Comparison of ENCODE assay signal across 33 cellular contexts in the genomic region with DNA sequence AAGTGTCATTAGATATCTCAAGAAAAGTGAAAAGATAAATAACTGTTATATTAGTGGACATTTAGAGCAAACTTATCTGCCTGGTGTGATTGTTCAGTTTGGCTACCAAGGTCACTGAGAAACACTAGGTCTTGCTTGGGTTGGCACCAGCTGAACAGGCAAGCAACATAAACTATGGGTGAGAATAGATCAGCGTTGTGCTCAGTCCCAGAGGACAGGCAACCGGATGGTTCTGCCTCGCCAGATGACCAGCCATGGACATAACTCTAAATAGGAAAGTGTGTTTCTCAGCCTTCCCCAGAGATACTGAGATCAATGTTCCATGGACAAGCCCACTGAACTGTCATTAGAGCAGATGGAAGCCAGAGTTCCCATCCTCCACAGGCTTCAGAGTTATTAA.
"Had no signal": no experiment of that assay in that cellular context is flagged by ENCODE, and none has a peak within 500 bp of the region (broad histone marks: within the 10 kb centered on the region; RNA-seq: fewer than 3 reads in every experiment).

No MANE protein-coding gene starts in this region.

- H3K4me3 ChIP-seq: adrenal gland, cardiac muscle cell had no signal

- FAIRE-seq: bronchial epithelial cell, TTC549 had no signal

- H3K27ac ChIP-seq: adrenal gland, cardiac muscle cell, VCaP had no signal

- H3K4me1 ChIP-seq: adrenal gland had no signal

- ATAC-seq: activated CD8-positive, alpha-beta T cell treated with anti-CD3 and anti-CD28 coated beads for 36 hours; activated naive CD4-positive, alpha-beta T cell treated with anti-CD3 and anti-CD28 coated beads, Interleukin-2, amount 50 U/mL, for 72 hours; activated T-cell treated with anti-CD3 and anti-CD28 coated beads, Interleukin-2, amount 50 U/mL, for 4 hours; activated T-cell treated with anti-CD3 and anti-CD28 coated beads, Interleukin-2, amount 50 U/mL, for 72 hours; activated T-helper 17 cell treated with anti-CD3 and anti-CD28 coated beads, Interleukin-2, amount 50 U/mL, for 72 hours had no signal

- DNase-seq: activated B cell treated with CpG ODN at 0.5 μM for 24 hours; activated CD4-positive, alpha-beta memory T cell treated with anti-CD3 and anti-CD28 coated beads for 36 hours; activated CD4-positive, alpha-beta T cell treated with anti-CD3 and anti-CD28 coated beads for 4 hours; activated CD4-positive, alpha-beta T cell treated with anti-CD3 and anti-CD28 coated beads, Interleukin-2, amount 10 ng/mL, durations not matched to agents 24 days and 14 days; activated CD4-positive, alpha-beta T cell treated with anti-CD3 and anti-CD28 coated beads, Interleukin-2, amount 50 U/mL, for 1 hour; activated CD4-positive, alpha-beta T cell treated with anti-CD3 and anti-CD28 coated beads, Interleukin-2, amount 50 U/mL, for 4 hours; activated CD4-positive, CD25-positive, alpha-beta regulatory T cell treated with anti-CD3 and anti-CD28 coated beads, Interleukin-2, amount 50 U/mL, for 72 hours; activated CD8-positive, alpha-beta memory T cell treated with anti-CD3 and anti-CD28 coated beads, Interleukin-2, amount 50 U/mL, for 4 hours; activated CD8-positive, alpha-beta T cell treated with anti-CD3 and anti-CD28 coated beads for 36 hours; activated effector memory CD4-positive, alpha-beta T cell treated with anti-CD3 and anti-CD28 coated beads, Interleukin-2, amount 50 U/mL, for 16 hours; activated gamma-delta T cell treated with Interleukin-2 at 50 U/mL for 16 hours; activated naive CD4-positive, alpha-beta T cell; activated naive CD4-positive, alpha-beta T cell treated with anti-CD3 and anti-CD28 coated beads for 36 hours; activated naive CD4-positive, alpha-beta T cell treated with anti-CD3 and anti-CD28 coated beads, Interleukin-2, amount 50 U/mL, for 16 hours; activated naive CD8-positive, alpha-beta T cell treated with anti-CD3 and anti-CD28 coated beads for 36 hours; activated T-cell treated with anti-CD3 and anti-CD28 coated beads for 4 hours; activated T-cell treated with anti-CD3 and anti-CD28 coated beads, Interleukin-2, amount 50 U/mL, for 1 hour; activated T-cell treated with anti-CD3 and anti-CD28 coated beads, Interleukin-2, amount 50 U/mL, for 4 hours; activated T-cell treated with anti-CD3 and anti-CD28 coated beads, Interleukin-2, amount 50 U/mL, for 72 hours; adrenal gland; amniotic stem cell; aorta; caudate nucleus; cerebellar nuclear complex; T-helper 1 cell; T-helper 2 cell; T-helper 9 cell had no signal

- H3K36me3 ChIP-seq: adrenal gland, cardiac muscle cell had no signal

- H3K9me3 ChIP-seq: adrenal gland had no signal

- H3K27me3 ChIP-seq: adrenal gland, cardiac muscle cell had no signal
